In the genomic region with DNA sequence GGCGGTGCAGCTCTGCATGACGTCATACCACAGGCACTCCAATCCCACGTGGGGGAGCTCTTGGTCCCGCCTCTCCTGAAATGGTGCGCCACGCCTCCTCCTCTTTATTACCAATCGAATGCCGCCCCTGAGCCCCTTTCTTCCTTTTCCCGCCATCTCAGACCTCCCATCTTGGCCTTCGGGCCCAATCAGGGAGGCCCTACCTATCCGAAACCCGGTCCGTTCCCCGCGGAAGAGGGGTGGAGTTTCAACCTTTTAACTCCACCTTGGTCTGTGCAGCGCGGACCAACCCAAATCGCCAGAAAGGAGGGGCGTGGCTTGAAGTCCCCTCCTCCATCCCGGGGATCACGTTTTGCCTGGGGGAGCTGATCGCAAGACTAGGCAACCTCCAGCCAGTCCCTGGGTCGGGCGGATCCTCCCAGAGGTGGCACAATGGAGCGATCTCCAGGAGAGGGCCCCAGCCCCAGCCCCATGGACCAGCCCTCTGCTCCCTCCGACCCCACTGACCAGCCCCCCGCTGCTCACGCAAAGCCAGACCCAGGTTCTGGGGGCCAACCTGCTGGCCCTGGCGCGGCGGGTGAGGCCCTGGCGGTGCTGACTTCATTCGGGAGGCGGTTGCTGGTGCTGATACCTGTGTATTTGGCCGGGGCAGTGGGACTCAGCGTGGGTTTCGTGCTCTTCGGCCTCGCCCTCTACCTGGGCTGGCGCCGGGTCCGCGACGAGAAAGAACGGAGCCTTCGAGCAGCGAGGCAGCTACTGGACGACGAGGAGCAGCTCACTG, we compare ENCODE assay signal across 8 cellular contexts. TPM values are rescaled to one million over a fixed set of nuclear protein-coding genes. Genes with fewer than 3 reads are reported as not detected.
DNase-seq lines count a peak whose midpoint lies in the region; ATAC-seq, FAIRE-seq and TF ChIP-seq lines count a peak whose summit lies in the region.

A gene with protein sequence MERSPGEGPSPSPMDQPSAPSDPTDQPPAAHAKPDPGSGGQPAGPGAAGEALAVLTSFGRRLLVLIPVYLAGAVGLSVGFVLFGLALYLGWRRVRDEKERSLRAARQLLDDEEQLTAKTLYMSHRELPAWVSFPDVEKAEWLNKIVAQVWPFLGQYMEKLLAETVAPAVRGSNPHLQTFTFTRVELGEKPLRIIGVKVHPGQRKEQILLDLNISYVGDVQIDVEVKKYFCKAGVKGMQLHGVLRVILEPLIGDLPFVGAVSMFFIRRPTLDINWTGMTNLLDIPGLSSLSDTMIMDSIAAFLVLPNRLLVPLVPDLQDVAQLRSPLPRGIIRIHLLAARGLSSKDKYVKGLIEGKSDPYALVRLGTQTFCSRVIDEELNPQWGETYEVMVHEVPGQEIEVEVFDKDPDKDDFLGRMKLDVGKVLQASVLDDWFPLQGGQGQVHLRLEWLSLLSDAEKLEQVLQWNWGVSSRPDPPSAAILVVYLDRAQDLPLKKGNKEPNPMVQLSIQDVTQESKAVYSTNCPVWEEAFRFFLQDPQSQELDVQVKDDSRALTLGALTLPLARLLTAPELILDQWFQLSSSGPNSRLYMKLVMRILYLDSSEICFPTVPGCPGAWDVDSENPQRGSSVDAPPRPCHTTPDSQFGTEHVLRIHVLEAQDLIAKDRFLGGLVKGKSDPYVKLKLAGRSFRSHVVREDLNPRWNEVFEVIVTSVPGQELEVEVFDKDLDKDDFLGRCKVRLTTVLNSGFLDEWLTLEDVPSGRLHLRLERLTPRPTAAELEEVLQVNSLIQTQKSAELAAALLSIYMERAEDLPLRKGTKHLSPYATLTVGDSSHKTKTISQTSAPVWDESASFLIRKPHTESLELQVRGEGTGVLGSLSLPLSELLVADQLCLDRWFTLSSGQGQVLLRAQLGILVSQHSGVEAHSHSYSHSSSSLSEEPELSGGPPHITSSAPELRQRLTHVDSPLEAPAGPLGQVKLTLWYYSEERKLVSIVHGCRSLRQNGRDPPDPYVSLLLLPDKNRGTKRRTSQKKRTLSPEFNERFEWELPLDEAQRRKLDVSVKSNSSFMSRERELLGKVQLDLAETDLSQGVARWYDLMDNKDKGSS (plus strand): TSS at position 380 of the 781 bp plus-strand sequence. CDS start 53 bp downstream, at position 433.

- H3K4me3 Mint-ChIP-seq in Calu3 (ENCODE audit: low read depth, unreplicated experiment), result peak within 1 kb of the TSS; percentile 98

- intact Hi-C loops in Calu3 (cut with micrococcal nuclease; ENCODE audit: unreplicated experiment), result loop anchor here (2.0 to 10.0 kb wide), 3 partner anchors 31 to 337 kb away; a partner anchor contains a TSS

- under 1% methylated on average over 49 of the region's 49 CpGs for WGBS in HUES64
- WGBS in mesodermal cell (ENCODE audit: insufficient coverage in 2 of 2), 2 experiments, result 0% methylated on average over 44 to 47 of the region's 49 CpGs

- H3K4me2 ChIP-seq in OCI-LY1 (ENCODE audit: low read length), result peak within 1 kb of the TSS; percentile 82

- CTCF ChIA-PET in Calu3 (lab: Charles Lee), result interaction anchor here (0.5 to 4.8 kb wide), 13 partner anchors 9 to 508 kb away, joined by 3 to 25 read pairs (median 5); a partner anchor contains a TSS

- H3K27me3 ChIP-seq in HUES64 (ENCODE audit: insufficient read depth, low read length) (no peaks in the 10 kb centered on the region), OCI-LY1 (ENCODE audit: insufficient read depth, low read length) (no peaks in the 10 kb centered on the region)

- peaks cover 11% of the 10 kb centered on the region for H3F3A ChIP-seq in OCI-LY1 (ENCODE audit: insufficient read depth, low read length)

- no peaks in the 10 kb centered on the region for H3K9me3 ChIP-seq in HUES64 (ENCODE audit: insufficient read depth, low read depth, low read length)
- no peaks in the 10 kb centered on the region for H3K9me3 ChIP-seq in OCI-LY1 (ENCODE audit: low read length)
- no peaks in the 10 kb centered on the region for H3K9me3 ChIP-seq in mesodermal cell (ENCODE audit: control insufficient read depth, low read length)

- H3K27me3 Mint-ChIP-seq in Calu3 (ENCODE audit: unreplicated experiment), result no peaks in the 10 kb centered on the region

- peak; percentile 90 for ATAC-seq in GM21447 (IDR thresholded peaks at IDR 0.05; ENCODE audit: unreplicated experiment)

- TSS peak; percentile 54 for BruUV-seq in Calu3 (replicated peaks; lab: Mats Ljungman, UMichigan)

- peak within 1 kb of the TSS; percentile 72 for H3K27ac Mint-ChIP-seq in Calu3 (ENCODE audit: unreplicated experiment)

- H3K4me3 ChIP-seq in HUES64 (ENCODE audit: low read length) (peak within 1 kb of the TSS; percentile 97), OCI-LY1 (ENCODE audit: low read depth, low read length, poor library complexity, severe bottlenecking) (peak within 1 kb of the TSS; percentile 78), mesodermal cell (ENCODE audit: extremely low read depth, insufficient read depth, low read length, poor library complexity, severe bottlenecking) (peak within 1 kb of the TSS; percentile 82)

- no peak within 1 kb of the TSS for H2AFZ ChIP-seq in OCI-LY1 (ENCODE audit: low read length)

- H3K27ac ChIP-seq in HUES64 (ENCODE audit: low read depth, low read length) (peak within 1 kb of the TSS; percentile 86), OCI-LY1 (ENCODE audit: low read depth, low read length, poor library complexity, severe bottlenecking) (peak within 1 kb of the TSS; percentile 92), mesodermal cell (ENCODE audit: low read depth, low read length, severe bottlenecking) (peak within 1 kb of the TSS; percentile 93)

- H3K36me3 ChIP-seq in HUES64 (ENCODE audit: insufficient read depth, low read length), result peaks cover 28% of the 10 kb centered on the region
- peaks cover 29% of the 10 kb centered on the region for H3K36me3 ChIP-seq in OCI-LY1 (ENCODE audit: insufficient read depth, low read length)
- peaks cover 30% of the 10 kb centered on the region for H3K36me3 ChIP-seq in mesodermal cell (ENCODE audit: control insufficient read depth, insufficient read depth, low read length)

- no peaks in the 10 kb centered on the region for H3K79me2 ChIP-seq in OCI-LY1 (ENCODE audit: insufficient read depth, low read length)

- peak; percentile 96 for FAIRE-seq in endometrium (lab: Jason Lieb, UNC)

- no peaks in the 10 kb centered on the region for H4K20me1 ChIP-seq in OCI-LY1 (ENCODE audit: insufficient read depth, low read length)

- H3K4me1 ChIP-seq in HUES64 (ENCODE audit: insufficient read depth, low read length) (peaks cover 16% of the 10 kb centered on the region), OCI-LY1 (ENCODE audit: insufficient read depth, low read length, severe bottlenecking) (peaks cover 42% of the 10 kb centered on the region), mesodermal cell (ENCODE audit: control insufficient read depth, insufficient read depth, low read length, poor library complexity, severe bottlenecking) (peaks cover 21% of the 10 kb centered on the region)

- H3K9ac ChIP-seq in HUES64 (ENCODE audit: low read depth, low read length) (peak within 1 kb of the TSS; percentile 89), OCI-LY1 (ENCODE audit: low read length) (peak within 1 kb of the TSS; percentile 71)

- no peaks in the 10 kb centered on the region for H3K9me2 ChIP-seq in OCI-LY1 (ENCODE audit: low read depth, low read length)

- peak; percentile 99 for DNase-seq in Calu3
- DNase-seq in activated CD8-positive, alpha-beta memory T cell treated with anti-CD3 and anti-CD28 coated beads, Interleukin-2, amount 50 U/mL, for 4 hours, result peak; percentile 94
- DNase-seq in stimulated activated CD8-positive, alpha-beta memory T cell treated with anti-CD3 and anti-CD28 coated beads, Interleukin-15, amount 100 ng/mL, for 4 hours (ENCODE audit: low read depth in 2 of 2), result peak; percentile 92 to 98

- TF ChIP-seq CTCF in Calu3 (IDR thresholded peaks at IDR 0.05; ENCODE audit: unreplicated experiment), result no peak
- no peak for TF ChIP-seq CTCF in OCI-LY1 (IDR thresholded peaks at IDR 0.05; ENCODE audit: low read length)

- H3K9me3 Mint-ChIP-seq in Calu3 (ENCODE audit: low read depth, unreplicated experiment), result no peaks in the 10 kb centered on the region

- peaks cover 35% of the 10 kb centered on the region for H3K4me1 Mint-ChIP-seq in Calu3 (ENCODE audit: low read depth, unreplicated experiment)

- peaks cover 62% of the 10 kb centered on the region for H3K36me3 Mint-ChIP-seq in Calu3 (ENCODE audit: insufficient read depth, unreplicated experiment)

RNA-seq across cellular contexts. Expression of the gene that starts here (rescaled TPM):
- 72.7 and 91.1 TPM in 2 replicates for total RNA-seq in Calu3 (2022)
- polyA plus RNA-seq in HUES64 (2013, experiment 1 of 2), result 72.0 TPM
- 70.5 TPM for polyA plus RNA-seq in HUES64 (2013, experiment 2 of 2)
- polyA plus RNA-seq in mesodermal cell (2013, experiment 1 of 2), result 125 TPM
- polyA plus RNA-seq in mesodermal cell (2013, experiment 2 of 2), result 97.7 TPM

Comparison
In these comparisons a context has a peak if more than half of its experiments do, and no peak if none do; other contexts are left out.
1. Peak in every context shown above with its lines: DNase-seq, ATAC-seq, H3K4me3 ChIP-seq and H3K27ac ChIP-seq.